8 cellular contexts compared by ENCODE assay signal in the genomic region with DNA sequence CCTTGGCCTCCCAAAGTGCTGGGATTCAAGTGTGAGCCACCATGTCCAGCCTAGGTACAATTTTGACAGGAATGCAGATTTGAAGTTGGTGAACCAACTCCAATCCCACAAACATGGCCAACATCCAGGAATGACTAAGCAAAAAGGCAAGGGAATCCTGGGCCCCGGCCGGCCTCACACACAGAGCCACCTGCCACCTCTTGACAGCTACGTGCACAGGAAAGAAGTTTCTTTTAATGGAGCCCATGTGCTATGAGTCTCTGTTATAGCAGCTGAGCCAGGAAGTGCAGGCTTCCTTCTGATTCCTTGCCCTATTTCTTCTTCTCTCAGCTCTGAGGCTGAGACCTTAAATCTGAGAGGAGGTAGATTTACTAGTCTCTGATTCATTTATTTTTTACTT. TPM values are rescaled to one million over a fixed set of nuclear protein-coding genes. Genes with fewer than 3 reads are reported as not detected.
A peak's percentile ranks its signal among the peaks of the same experiment; 100 is the strongest.
DNase-seq lines count a peak whose midpoint lies in the region; ATAC-seq and TF ChIP-seq lines count a peak whose summit lies in the region.

No MANE protein-coding gene starts in this region.

- peak; percentile 11 for ATAC-seq in HG03520 (IDR thresholded peaks at IDR 0.05; ENCODE audit: unreplicated experiment)
- ATAC-seq in lower lobe of right lung, result peak; percentile 60 to 67
- ATAC-seq in HG02840 (IDR thresholded peaks at IDR 0.05; ENCODE audit: low FRiP score, unreplicated experiment), result no peak
- ATAC-seq in GM21528 (IDR thresholded peaks at IDR 0.05; ENCODE audit: low FRiP score, unreplicated experiment), result no peak

- intact Hi-C loops in lower lobe of right lung (cut with DNase I), result no loop called here
- intact Hi-C loops in CD4-positive, alpha-beta memory T cell (cut with micrococcal nuclease), result loop anchor here (2.0 kb wide), 1 partner anchor 29 kb away; no protein-coding TSS in a partner anchor

- POLR2A ChIA-PET in CD4-positive, alpha-beta memory T cell (lab: Charles Lee; ENCODE audit: partially characterized antibody), result no interaction called here

- in situ Hi-C loops in astrocyte of the cerebellum (cut with HindIII; ENCODE audit: low sequenced_read_pairs), result no loop called here

- CTCF ChIA-PET in CD4-positive, alpha-beta memory T cell (lab: Charles Lee; ENCODE audit: partially characterized antibody), result interaction anchor here (0.8 kb wide), 1 partner anchor 37 kb away, joined by 3 read pairs; no protein-coding TSS in a partner anchor

- peaks cover 0 to 5% of the 10 kb centered on the region in 2 donors for H3K27me3 Mint-ChIP-seq in CD4-positive, alpha-beta memory T cell

- no peak overlapping the region for H3K4me3 ChIP-seq in astrocyte of the cerebellum (ENCODE audit: low read depth, low read length)
- no peak overlapping the region for H3K4me3 ChIP-seq in lower lobe of right lung
- H3K4me3 ChIP-seq in CD4-positive, alpha-beta memory T cell (ENCODE audit: low read length in 2 of 2), result no peak overlapping the region

- no peak overlapping the region for H3K27ac Mint-ChIP-seq in CD4-positive, alpha-beta memory T cell

- no peaks in the 10 kb centered on the region for H3K27me3 ChIP-seq in lower lobe of right lung (ENCODE audit: low read depth)
- no peaks in the 10 kb centered on the region for H3K27me3 ChIP-seq in CD4-positive, alpha-beta memory T cell (ENCODE audit: insufficient read depth, low read length)

- DNase-seq in EH (ENCODE audit: low read depth) (peak; percentile 87), astrocyte of the cerebellum (ENCODE audit: low read depth) (peak; percentile 73), lower lobe of right lung (no peak), DMS114 treated with DMSO at 0.1 percent for 48 hours (lab: John Stamatoyannopoulos, UW; ENCODE audit: unreplicated experiment) (no peak)
- no peak for DNase-seq in CD4-positive, alpha-beta memory T cell

- no peaks in the 10 kb centered on the region for H3K36me3 Mint-ChIP-seq in CD4-positive, alpha-beta memory T cell

- no peak overlapping the region for H3K4me3 Mint-ChIP-seq in CD4-positive, alpha-beta memory T cell

- H3K9me3 ChIP-seq in lower lobe of right lung, result no peaks in the 10 kb centered on the region
- H3K9me3 ChIP-seq in CD4-positive, alpha-beta memory T cell (ENCODE audit: control insufficient read depth in 1 of 2, low read length in 2 of 2), result no peaks in the 10 kb centered on the region

- peaks cover 8% of the 10 kb centered on the region for H3K4me1 ChIP-seq in lower lobe of right lung
- H3K4me1 ChIP-seq in CD4-positive, alpha-beta memory T cell (ENCODE audit: insufficient read depth, low read length), result no peaks in the 10 kb centered on the region

- TF ChIP-seq CTCF in astrocyte of the cerebellum (IDR thresholded peaks at IDR 0.05; ENCODE audit: low read depth, low read length, missing control alignments) (no peak), lower lobe of right lung (IDR thresholded peaks at IDR 0.05) (no peak)

- H3K27ac ChIP-seq in lower lobe of right lung, result no peak overlapping the region
- no peak overlapping the region for H3K27ac ChIP-seq in CD4-positive, alpha-beta memory T cell (ENCODE audit: low read depth, low read length)

- no peaks in the 10 kb centered on the region for H3K4me1 Mint-ChIP-seq in CD4-positive, alpha-beta memory T cell

- peaks cover 0 to 2% (median 0%) of the 10 kb centered on the region in 8 donors for H3K9me3 Mint-ChIP-seq in CD4-positive, alpha-beta memory T cell

- no peaks in the 10 kb centered on the region for H3K36me3 ChIP-seq in lower lobe of right lung
- H3K36me3 ChIP-seq in CD4-positive, alpha-beta memory T cell (ENCODE audit: insufficient read depth, low read length), result no peaks in the 10 kb centered on the region

RNA-seq across cellular contexts. Expression of gene TMEM40, which starts 8.8 kb away (rescaled TPM):
- 1.0 TPM for total RNA-seq in lower lobe of right lung
- not detected for total RNA-seq in CD4-positive, alpha-beta memory T cell
- not detected for polyA plus RNA-seq in CD4-positive, alpha-beta memory T cell

RNA-seq across cellular contexts. Expression of gene CAND2, which starts 46.3 kb away (rescaled TPM):
- 6.4 TPM for total RNA-seq in lower lobe of right lung
- total RNA-seq in CD4-positive, alpha-beta memory T cell, result 1 to 10 TPM; 1.9 to 2.2 TPM
- polyA plus RNA-seq in CD4-positive, alpha-beta memory T cell, result 1 to 10 TPM; 2.2 to 2.3 TPM

Comparison
In these comparisons a context has a peak if more than half of its experiments do, and no peak if none do; other contexts are left out.
1. DNase-seq: peak in EH (single experiment) and astrocyte of the cerebellum (single experiment); none in lower lobe of right lung (single experiment), CD4-positive, alpha-beta memory T cell (0 of 5) and DMS114 treated with DMSO at 0.1 percent for 48 hours (single experiment).
2. ATAC-seq: peak in HG03520 (single experiment) and lower lobe of right lung (2 of 2); none in HG02840 (single experiment) and GM21528 (single experiment).